3 cellular contexts compared by ENCODE assay signal in genomic region chr15:66767370-66767769, GRCh38.
TF ChIP-seq lines count a peak whose summit lies in the region.

No MANE protein-coding gene starts in this region.

TF ChIP-seq in liver, 16 proteins besides CTCF, POLR2A, EP300 and RAD21:
- TF ChIP-seq YY1 (IDR thresholded peaks at IDR 0.05) (peak; percentile 62), FOXA1 (IDR thresholded peaks at IDR 0.05) (no peak), ATF3 (IDR thresholded peaks at IDR 0.05) (no peak), TAF1 (conservative IDR thresholded peaks at IDR 0.05) (no peak), HNF4A (conservative IDR thresholded peaks at IDR 0.05) (peak in 1 of 2 donors; percentile 15), EGR1 (IDR thresholded peaks at IDR 0.05; ENCODE audit: low read depth in 2 of 2) (no peak)

TF ChIP-seq in HepG2, 621 proteins besides CTCF, POLR2A, EP300 and RAD21:
- TF ChIP-seq ZSCAN21 (CRISPR knock-in tag; IDR thresholded peaks at IDR 0.05; ENCODE audit: borderline replicate concordance) (no peak), FOXC1 (CRISPR knock-in tag; IDR thresholded peaks at IDR 0.05; ENCODE audit: borderline replicate concordance) (no peak), ZNF33B (CRISPR knock-in tag; IDR thresholded peaks at IDR 0.05) (no peak), ZNF275 (CRISPR knock-in tag; IDR thresholded peaks at IDR 0.05; ENCODE audit: borderline replicate concordance) (no peak), SALL2 (CRISPR knock-in tag; IDR thresholded peaks at IDR 0.05) (no peak), ZNF619 (CRISPR knock-in tag; IDR thresholded peaks at IDR 0.05) (no peak), NFE2L1 (CRISPR knock-in tag; IDR thresholded peaks at IDR 0.05; ENCODE audit: borderline replicate concordance) (no peak), ZNF512B (CRISPR knock-in tag; IDR thresholded peaks at IDR 0.05; ENCODE audit: borderline replicate concordance) (no peak), ZNF569 (CRISPR knock-in tag; IDR thresholded peaks at IDR 0.05; ENCODE audit: borderline replicate concordance) (no peak), GFI1 (CRISPR knock-in tag; IDR thresholded peaks at IDR 0.05; ENCODE audit: borderline replicate concordance) (no peak), ZFX (CRISPR knock-in tag; IDR thresholded peaks at IDR 0.05; ENCODE audit: low read depth) (no peak)

TF ChIP-seq in endothelial cell of umbilical vein, 7 proteins besides CTCF, POLR2A, EP300 and RAD21:
- TF ChIP-seq POLR2AphosphoS5 (IDR thresholded peaks at IDR 0.05; ENCODE audit: insufficient read depth, low read depth, low read length) (no peak), FOS (IDR thresholded peaks at IDR 0.05; ENCODE audit: borderline replicate concordance, insufficient read depth, low read length) (no peak), EZH2 (IDR thresholded peaks at IDR 0.05; ENCODE audit: borderline replicate concordance, low read depth, low read length, severe bottlenecking) (no peak), MYC (IDR thresholded peaks at IDR 0.05; ENCODE audit: low read depth, low read length) (no peak), GATA2 (IDR thresholded peaks at IDR 0.05; ENCODE audit: insufficient read depth, insufficient read length, low read depth, low read length) (no peak), MAX (IDR thresholded peaks at IDR 0.05; ENCODE audit: insufficient read depth, insufficient read length) (no peak), JUN (IDR thresholded peaks at IDR 0.05; ENCODE audit: borderline replicate concordance, insufficient read depth, insufficient read length, low read depth) (no peak)
